6 cellular contexts compared by ENCODE assay signal in genomic region chr1:150208460-150208859, GRCh38. TPM values are rescaled to one million over a fixed set of nuclear protein-coding genes. Genes with fewer than 3 reads are reported as not detected.
"Had no signal": no experiment of that assay in that cellular context is flagged by ENCODE, and none has a peak within 500 bp of the region (broad histone marks: within the 10 kb centered on the region; RNA-seq: fewer than 3 reads in every experiment).

No MANE protein-coding gene starts in this region.

RNA-seq across cellular contexts. Expression of gene CA14, which starts 49.1 kb away (rescaled TPM):
- total RNA-seq: kidney epithelial cell, lung microvascular endothelial cell, mammary epithelial cell, mesenteric fat pad, mononuclear cell, myocyte had no signal
